In the genomic region with DNA sequence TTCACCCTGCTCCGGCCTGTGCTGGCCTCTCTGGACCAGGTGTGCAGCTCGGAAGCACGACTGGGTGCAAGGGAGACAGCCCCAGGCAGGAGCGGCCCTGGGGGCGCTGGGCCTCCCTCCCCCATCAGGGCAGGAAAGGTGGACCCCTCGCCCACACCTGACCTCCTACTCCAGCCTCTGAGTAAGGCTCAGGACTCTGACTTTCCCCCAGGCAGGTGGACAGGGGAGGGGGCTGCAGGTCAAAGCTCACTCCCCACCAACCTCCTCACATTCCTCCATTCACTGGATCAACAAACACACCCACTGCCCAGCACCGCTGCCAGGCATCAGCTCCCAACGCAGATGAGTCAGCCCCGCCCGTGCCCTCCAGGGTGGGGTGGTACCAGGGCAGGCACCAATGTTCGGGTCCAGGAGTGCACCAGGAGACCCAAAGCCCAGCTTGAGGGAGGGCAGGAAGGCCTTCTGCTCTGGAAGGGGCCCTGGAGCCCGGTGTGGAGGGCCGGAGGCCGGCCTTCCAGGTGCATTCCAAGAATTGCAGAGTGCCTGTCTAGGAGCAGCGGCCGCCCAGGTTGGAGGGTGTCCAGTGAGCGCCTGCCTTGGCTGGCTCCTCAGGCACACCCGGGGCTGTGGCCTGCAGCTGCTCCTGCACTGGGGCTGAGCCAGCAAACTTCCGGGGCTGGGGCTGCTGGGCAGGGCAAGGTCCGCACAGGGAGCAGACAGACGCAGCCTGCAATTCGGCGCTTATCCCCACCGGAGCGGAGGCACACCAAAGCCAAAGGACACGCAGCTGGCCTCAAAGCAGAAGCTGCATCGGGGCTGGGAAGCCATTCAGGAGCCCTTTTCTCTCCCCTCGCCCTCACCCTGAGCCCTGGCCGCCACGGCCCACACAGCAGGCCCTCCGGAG, we compare ENCODE assay signal across 1 cellular context.
TF ChIP-seq lines count a peak whose summit lies in the region.

No MANE protein-coding gene starts in this region.

TF ChIP-seq in GM23338, 12 proteins besides CTCF, POLR2A, EP300 and RAD21 (continued from another document):
- TF ChIP-seq, protein P1, sequence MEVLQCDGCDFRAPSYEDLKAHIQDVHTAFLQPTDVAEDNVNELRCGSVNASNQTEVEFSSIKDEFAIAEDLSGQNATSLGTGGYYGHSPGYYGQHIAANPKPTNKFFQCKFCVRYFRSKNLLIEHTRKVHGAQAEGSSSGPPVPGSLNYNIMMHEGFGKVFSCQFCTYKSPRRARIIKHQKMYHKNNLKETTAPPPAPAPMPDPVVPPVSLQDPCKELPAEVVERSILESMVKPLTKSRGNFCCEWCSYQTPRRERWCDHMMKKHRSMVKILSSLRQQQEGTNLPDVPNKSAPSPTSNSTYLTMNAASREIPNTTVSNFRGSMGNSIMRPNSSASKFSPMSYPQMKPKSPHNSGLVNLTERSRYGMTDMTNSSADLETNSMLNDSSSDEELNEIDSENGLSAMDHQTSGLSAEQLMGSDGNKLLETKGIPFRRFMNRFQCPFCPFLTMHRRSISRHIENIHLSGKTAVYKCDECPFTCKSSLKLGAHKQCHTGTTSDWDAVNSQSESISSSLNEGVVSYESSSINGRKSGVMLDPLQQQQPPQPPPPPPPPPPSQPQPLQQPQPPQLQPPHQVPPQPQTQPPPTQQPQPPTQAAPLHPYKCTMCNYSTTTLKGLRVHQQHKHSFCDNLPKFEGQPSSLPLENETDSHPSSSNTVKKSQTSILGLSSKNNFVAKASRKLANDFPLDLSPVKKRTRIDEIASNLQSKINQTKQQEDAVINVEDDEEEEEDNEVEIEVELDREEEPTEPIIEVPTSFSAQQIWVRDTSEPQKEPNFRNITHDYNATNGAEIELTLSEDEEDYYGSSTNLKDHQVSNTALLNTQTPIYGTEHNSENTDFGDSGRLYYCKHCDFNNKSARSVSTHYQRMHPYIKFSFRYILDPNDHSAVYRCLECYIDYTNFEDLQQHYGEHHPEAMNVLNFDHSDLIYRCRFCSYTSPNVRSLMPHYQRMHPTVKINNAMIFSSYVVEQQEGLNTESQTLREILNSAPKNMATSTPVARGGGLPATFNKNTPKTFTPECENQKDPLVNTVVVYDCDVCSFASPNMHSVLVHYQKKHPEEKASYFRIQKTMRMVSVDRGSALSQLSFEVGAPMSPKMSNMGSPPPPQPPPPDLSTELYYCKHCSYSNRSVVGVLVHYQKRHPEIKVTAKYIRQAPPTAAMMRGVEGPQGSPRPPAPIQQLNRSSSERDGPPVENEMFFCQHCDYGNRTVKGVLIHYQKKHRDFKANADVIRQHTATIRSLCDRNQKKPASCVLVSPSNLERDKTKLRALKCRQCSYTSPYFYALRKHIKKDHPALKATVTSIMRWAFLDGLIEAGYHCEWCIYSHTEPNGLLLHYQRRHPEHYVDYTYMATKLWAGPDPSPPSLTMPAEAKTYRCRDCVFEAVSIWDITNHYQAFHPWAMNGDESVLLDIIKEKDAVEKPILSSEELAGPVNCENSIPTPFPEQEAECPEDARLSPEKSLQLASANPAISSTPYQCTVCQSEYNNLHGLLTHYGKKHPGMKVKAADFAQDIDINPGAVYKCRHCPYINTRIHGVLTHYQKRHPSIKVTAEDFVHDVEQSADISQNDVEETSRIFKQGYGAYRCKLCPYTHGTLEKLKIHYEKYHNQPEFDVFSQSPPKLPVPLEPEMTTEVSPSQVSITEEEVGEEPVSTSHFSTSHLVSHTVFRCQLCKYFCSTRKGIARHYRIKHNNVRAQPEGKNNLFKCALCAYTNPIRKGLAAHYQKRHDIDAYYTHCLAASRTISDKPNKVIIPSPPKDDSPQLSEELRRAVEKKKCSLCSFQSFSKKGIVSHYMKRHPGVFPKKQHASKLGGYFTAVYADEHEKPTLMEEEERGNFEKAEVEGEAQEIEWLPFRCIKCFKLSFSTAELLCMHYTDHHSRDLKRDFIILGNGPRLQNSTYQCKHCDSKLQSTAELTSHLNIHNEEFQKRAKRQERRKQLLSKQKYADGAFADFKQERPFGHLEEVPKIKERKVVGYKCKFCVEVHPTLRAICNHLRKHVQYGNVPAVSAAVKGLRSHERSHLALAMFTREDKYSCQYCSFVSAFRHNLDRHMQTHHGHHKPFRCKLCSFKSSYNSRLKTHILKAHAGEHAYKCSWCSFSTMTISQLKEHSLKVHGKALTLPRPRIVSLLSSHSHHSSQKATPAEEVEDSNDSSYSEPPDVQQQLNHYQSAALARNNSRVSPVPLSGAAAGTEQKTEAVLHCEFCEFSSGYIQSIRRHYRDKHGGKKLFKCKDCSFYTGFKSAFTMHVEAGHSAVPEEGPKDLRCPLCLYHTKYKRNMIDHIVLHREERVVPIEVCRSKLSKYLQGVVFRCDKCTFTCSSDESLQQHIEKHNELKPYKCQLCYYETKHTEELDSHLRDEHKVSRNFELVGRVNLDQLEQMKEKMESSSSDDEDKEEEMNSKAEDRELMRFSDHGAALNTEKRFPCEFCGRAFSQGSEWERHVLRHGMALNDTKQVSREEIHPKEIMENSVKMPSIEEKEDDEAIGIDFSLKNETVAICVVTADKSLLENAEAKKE (CRISPR knock-in tag; IDR thresholded peaks at IDR 0.05): no peak
- TF ChIP-seq STAT1 (IDR thresholded peaks at IDR 0.05; ENCODE audit: unreplicated experiment) (no peak), EZH2 (IDR thresholded peaks at IDR 0.05; ENCODE audit: low read depth, unreplicated experiment) (no peak), POLR2AphosphoS5 (IDR thresholded peaks at IDR 0.05; ENCODE audit: low read depth) (no peak), NANOG (IDR thresholded peaks at IDR 0.05; ENCODE audit: borderline replicate concordance) (no peak)
